23 cellular contexts compared by ENCODE assay signal in genomic region chr2:141699573-141699972, GRCh38.
"Had no signal": no experiment of that assay in that cellular context is flagged by ENCODE, and none has a peak within 500 bp of the region (broad histone marks: within the 10 kb centered on the region; RNA-seq: fewer than 3 reads in every experiment).

No MANE protein-coding gene starts in this region.

- H3K27ac ChIP-seq: hepatocyte, ovary, tibial nerve, uterus had no signal

- H3K4me1 ChIP-seq: tibial nerve, uterus had no signal

- ATAC-seq: left cardiac atrium; left lobe of liver; mucosa of descending colon; naive thymus-derived CD4-positive, alpha-beta T cell; natural killer cell treated with Interleukin-12 subunit alpha and Interleukin-12 subunit beta and Interleukin-15 and Interleukin-18, amount 100 ng/mL, for 72 hours; right cardiac atrium; stimulated activated memory B cell treated with anti-CD40 and anti-IgM and Interleukin-4, amounts not matched to agents 10 μg/mL and 1 μg/mL and 100 μg/mL, for 72 hours; stimulated activated naive CD8-positive, alpha-beta T cell treated with anti-CD3 and anti-CD28 coated beads, Interleukin-15, amount 100 ng/mL, for 72 hours had no signal

- DNase-seq: islet precursor cell; left cardiac atrium; mesendoderm; midbrain; mucosa of descending colon; naive thymus-derived CD4-positive, alpha-beta T cell; ovary; right cardiac atrium; stimulated activated CD4-positive, alpha-beta T cell treated with anti-CD3 and anti-CD28 coated beads, Interleukin-1b, Interleukin-23, amount 100 ng/mL, for 48 hours; stimulated activated CD4-positive, alpha-beta T cell treated with anti-CD3 and anti-CD28 coated beads, Interleukin-2, amount 100 ng/mL, for 48 hours; stimulated activated CD4-positive, alpha-beta T cell treated with anti-CD3 and anti-CD28 coated beads, Interleukin-4, amount 100 ng/mL, for 4 hours; stimulated activated CD8-positive, alpha-beta memory T cell treated with anti-CD3 and anti-CD28 coated beads, Interleukin-4, amount 100 ng/mL, for 48 hours; stimulated activated naive CD4-positive, alpha-beta T cell treated with Interleukin-2 at 50 U/mL for 16 hours; stimulated activated naive CD8-positive, alpha-beta T cell treated with anti-CD3 and anti-CD28 coated beads, Interleukin-15, amount 100 ng/mL, for 72 hours; substantia nigra; uterus had no signal

- H3K4me2 ChIP-seq: hepatocyte, smooth muscle cell had no signal

- H3K9me3 ChIP-seq: mucosa of descending colon, ovary, tibial nerve, uterus had no signal

- H3K36me3 ChIP-seq: ovary, tibial nerve, uterus had no signal

- H2AFZ ChIP-seq: hepatocyte had no signal

- H3K27me3 ChIP-seq: hepatocyte, ovary, tibial nerve, uterus had no signal

- H3K4me3 ChIP-seq: hepatocyte, lung, mucosa of descending colon, ovary, smooth muscle cell, tibial nerve, uterus had no signal

- H3K79me2 ChIP-seq: hepatocyte had no signal
